Comparison of ENCODE assay signal across 23 cellular contexts in genomic region chr14:96084796-96085195, GRCh38. TPM values are rescaled to one million over a fixed set of nuclear protein-coding genes. Genes with fewer than 3 reads are reported as not detected.
DNase-seq lines count a peak whose midpoint lies in the region; ATAC-seq and TF ChIP-seq lines count a peak whose summit lies in the region.
"Had no signal": no experiment of that assay in that cellular context is flagged by ENCODE, and none has a peak within 500 bp of the region (broad histone marks: within the 10 kb centered on the region; RNA-seq: fewer than 3 reads in every experiment).

No MANE protein-coding gene starts in this region.

- CTCF ChIA-PET in Panc1 (lab: Charles Lee), result no interaction called here

- no peaks in the 10 kb centered on the region for H3K9me3 ChIP-seq in Panc1 (ENCODE audit: control insufficient read depth, insufficient read depth, low read depth, low read length)
- H3K9me3 ChIP-seq: tibial nerve had no signal

- no peaks in the 10 kb centered on the region for H3K27me3 ChIP-seq in Panc1 (ENCODE audit: control insufficient read depth, insufficient read depth, low read length)
- H3K27me3 ChIP-seq: tibial nerve had no signal

- BruUV-seq in Panc1 (replicated peaks; lab: Mats Ljungman, UMichigan), result no TSS peak

- H3K9me3 Mint-ChIP-seq in stimulated activated memory B cell treated with anti-CD40 and anti-IgM and Interleukin-4, amounts not matched to agents 10 μg/mL and 1 μg/mL and 100 μg/mL, for 72 hours, result no peaks in the 10 kb centered on the region
- H3K9me3 Mint-ChIP-seq: activated naive CD4-positive, alpha-beta T cell treated with anti-CD3 and anti-CD28 coated beads, Interleukin-2, amount 50 U/mL, for 24 hours; activated T-cell treated with anti-CD3 and anti-CD28 coated beads, Interleukin-2, amount 50 U/mL, for 72 hours; stimulated activated naive CD8-positive, alpha-beta T cell treated with anti-CD3 and anti-CD28 coated beads, Interleukin-15, amount 100 ng/mL, for 72 hours had no signal

- peaks cover 28% of the 10 kb centered on the region for H3K27me3 Mint-ChIP-seq in stimulated activated memory B cell treated with anti-CD40 and anti-IgM and Interleukin-4, amounts not matched to agents 10 μg/mL and 1 μg/mL and 100 μg/mL, for 72 hours
- H3K27me3 Mint-ChIP-seq: activated naive CD4-positive, alpha-beta T cell treated with anti-CD3 and anti-CD28 coated beads, Interleukin-2, amount 50 U/mL, for 24 hours had no signal

- no peaks in the 10 kb centered on the region for H3K36me3 Mint-ChIP-seq in stimulated activated memory B cell treated with anti-CD40 and anti-IgM and Interleukin-4, amounts not matched to agents 10 μg/mL and 1 μg/mL and 100 μg/mL, for 72 hours
- H3K36me3 Mint-ChIP-seq: activated naive CD4-positive, alpha-beta T cell treated with anti-CD3 and anti-CD28 coated beads, Interleukin-2, amount 50 U/mL, for 24 hours had no signal

- peak; percentile 63 for DNase-seq in COLO668 (lab: John Stamatoyannopoulos, UW; ENCODE audit: unreplicated experiment)
- peak; percentile 13 for DNase-seq in NCI-H1417 treated with DMSO at 0.1 percent for 48 hours (lab: John Stamatoyannopoulos, UW)
- no peak for DNase-seq in Panc1 (ENCODE audit: low read depth, low spot score)
- DNase-seq in mesenteric fat pad (ENCODE audit: low spot score), result peak; percentile 69
- DNase-seq in NCI-H1105 (lab: John Stamatoyannopoulos, UW), result no peak
- DNase-seq in UCSD-AML1 (lab: John Stamatoyannopoulos, UW; ENCODE audit: unreplicated experiment), result no peak
- DNase-seq: ACHN; activated CD4-positive, alpha-beta T cell treated with anti-CD3 and anti-CD28 coated beads for 4 hours; activated T-cell treated with anti-CD3 and anti-CD28 coated beads, Interleukin-2, amount 50 U/mL, for 72 hours; caudate nucleus; GF-D8; KG1; left cardiac atrium; NCI-H2081 treated with DMSO at 0.1 percent for 48 hours; NCI-H526; occipital lobe; OCI-M1; stimulated activated naive CD8-positive, alpha-beta T cell treated with anti-CD3 and anti-CD28 coated beads, Interleukin-15, amount 100 ng/mL, for 72 hours had no signal

- H3K27ac ChIP-seq in Panc1 (ENCODE audit: low read length), result no peak overlapping the region
- H3K27ac ChIP-seq: tibial nerve had no signal

- peaks cover 3% of the 10 kb centered on the region; the same call in 1 of the 2 replicates for H3K4me1 ChIP-seq in Panc1 (ENCODE audit: control insufficient read depth, insufficient read depth, low read length)

- no peaks in the 10 kb centered on the region for H3K36me3 ChIP-seq in Panc1 (ENCODE audit: control insufficient read depth, insufficient read depth, low read length)

- no peak overlapping the region for H3K27ac Mint-ChIP-seq in stimulated activated memory B cell treated with anti-CD40 and anti-IgM and Interleukin-4, amounts not matched to agents 10 μg/mL and 1 μg/mL and 100 μg/mL, for 72 hours
- H3K27ac Mint-ChIP-seq: activated naive CD4-positive, alpha-beta T cell treated with anti-CD3 and anti-CD28 coated beads, Interleukin-2, amount 50 U/mL, for 24 hours; activated T-cell treated with anti-CD3 and anti-CD28 coated beads, Interleukin-2, amount 50 U/mL, for 72 hours; stimulated activated naive CD8-positive, alpha-beta T cell treated with anti-CD3 and anti-CD28 coated beads, Interleukin-15, amount 100 ng/mL, for 72 hours had no signal

- intact Hi-C loops in Panc1 (cut with micrococcal nuclease; ENCODE audit: unreplicated experiment), result no loop called here

- POLR2A ChIA-PET in Panc1 (lab: Charles Lee), result no interaction called here

- no peak overlapping the region for H3K4me3 ChIP-seq in Panc1 (ENCODE audit: low read depth in 2 of 2, low read length in 2 of 2)
- H3K4me3 ChIP-seq: tibial nerve had no signal

- H3K4me1 Mint-ChIP-seq in stimulated activated memory B cell treated with anti-CD40 and anti-IgM and Interleukin-4, amounts not matched to agents 10 μg/mL and 1 μg/mL and 100 μg/mL, for 72 hours, result no peaks in the 10 kb centered on the region
- H3K4me1 Mint-ChIP-seq: activated naive CD4-positive, alpha-beta T cell treated with anti-CD3 and anti-CD28 coated beads, Interleukin-2, amount 50 U/mL, for 24 hours had no signal

- ATAC-seq in Panc1 (0 out of 2 replicates have a peak, but pooled peaks have one; percentile 37), GM21825 (IDR thresholded peaks at IDR 0.05; ENCODE audit: unreplicated experiment) (no peak)
- no peak for ATAC-seq in stimulated activated memory B cell treated with anti-CD40 and anti-IgM and Interleukin-4, amounts not matched to agents 10 μg/mL and 1 μg/mL and 100 μg/mL, for 72 hours
- ATAC-seq: activated T-cell treated with anti-CD3 and anti-CD28 coated beads, Interleukin-2, amount 50 U/mL, for 72 hours; HCT116; left cardiac atrium; stimulated activated naive CD8-positive, alpha-beta T cell treated with anti-CD3 and anti-CD28 coated beads, Interleukin-15, amount 100 ng/mL, for 72 hours had no signal

- TF ChIP-seq CTCF in Panc1 (IDR thresholded peaks at IDR 0.05), result no peak

- H3K4me3 Mint-ChIP-seq in stimulated activated memory B cell treated with anti-CD40 and anti-IgM and Interleukin-4, amounts not matched to agents 10 μg/mL and 1 μg/mL and 100 μg/mL, for 72 hours, result no peak overlapping the region
- H3K4me3 Mint-ChIP-seq: activated naive CD4-positive, alpha-beta T cell treated with anti-CD3 and anti-CD28 coated beads, Interleukin-2, amount 50 U/mL, for 24 hours; activated T-cell treated with anti-CD3 and anti-CD28 coated beads, Interleukin-2, amount 50 U/mL, for 72 hours; stimulated activated naive CD8-positive, alpha-beta T cell treated with anti-CD3 and anti-CD28 coated beads, Interleukin-15, amount 100 ng/mL, for 72 hours had no signal

- in situ Hi-C loops in Panc1 (cut with HindIII; ENCODE audit: low pct_unique_long_range_greater_than_20kb, low sequenced_read_pairs), result no loop called here

RNA-seq across cellular contexts. Expression of gene C14orf132, which starts 45.6 kb away (rescaled TPM):
- total RNA-seq in Panc1 (2021; ENCODE audit: unreplicated experiment), result 23.0 TPM
- polyA plus RNA-seq in Panc1 (2012; ENCODE audit: insufficient read length), result 10.8 TPM
- total RNA-seq in mesenteric fat pad, result 2.7 TPM

Comparison
In these comparisons a context has a peak if more than half of its experiments do, and no peak if none do; other contexts are left out.
1. DNase-seq: peak in COLO668 (single experiment), NCI-H1417 treated with DMSO at 0.1 percent for 48 hours (single experiment) and mesenteric fat pad (single experiment); none in Panc1 (single experiment), NCI-H1105 (single experiment) and UCSD-AML1 (single experiment).